ENCODE assay signal across 8 cellular contexts in the genomic region with DNA sequence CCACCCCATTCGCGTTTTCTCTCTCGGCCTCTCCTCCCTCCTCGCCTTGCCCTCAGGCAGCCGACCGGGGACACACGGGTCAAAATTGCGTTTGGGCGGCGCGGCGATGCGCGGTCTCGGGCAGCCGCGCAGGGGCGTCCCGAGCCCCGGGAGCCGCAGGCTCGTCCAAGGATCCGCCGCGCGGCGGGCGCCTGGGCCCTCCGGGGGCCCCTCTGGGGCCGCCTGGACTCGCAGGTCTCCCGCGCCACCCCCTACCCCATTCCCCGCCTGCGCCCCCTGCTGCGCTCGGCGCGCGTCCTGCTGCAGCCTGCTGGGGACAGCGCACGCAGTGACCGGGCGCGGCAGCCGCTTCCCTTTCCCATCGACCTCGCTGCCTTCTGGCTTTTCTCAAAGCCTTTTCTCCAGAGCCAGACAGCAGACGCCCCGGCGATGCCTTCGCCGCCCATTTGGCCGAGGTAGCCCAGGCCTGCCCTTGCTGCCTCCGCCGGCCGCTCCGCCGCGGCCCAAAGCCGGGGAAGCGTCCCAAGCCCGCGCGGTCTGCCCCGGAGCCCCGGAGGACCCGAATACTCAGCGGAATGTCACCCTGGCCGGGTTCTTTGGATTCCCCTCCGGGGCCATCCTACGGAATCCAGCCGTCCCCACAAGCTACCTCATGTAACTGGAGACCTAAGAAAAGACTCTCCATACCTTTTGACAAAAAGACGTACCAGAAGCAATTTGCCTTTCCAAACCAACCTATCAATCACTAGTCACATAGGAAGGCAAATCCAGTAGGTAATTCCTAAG. TPM values are rescaled to one million over a fixed set of nuclear protein-coding genes. Genes with fewer than 3 reads are reported as not detected.
DNase-seq lines count a peak whose midpoint lies in the region; ATAC-seq, FAIRE-seq and TF ChIP-seq lines count a peak whose summit lies in the region.

No MANE protein-coding gene starts in this region.

- intact Hi-C loops in A673 (cut with micrococcal nuclease; ENCODE audit: unreplicated experiment): no loop called here
- intact Hi-C loops in natural killer cell (cut with micrococcal nuclease): no loop called here

- POLR2A ChIA-PET in A673 (lab: Charles Lee; ENCODE audit: low non-redundant PET): no interaction called here

- ATAC-seq in natural killer cell: no peak
- ATAC-seq in GM21619 (IDR thresholded peaks at IDR 0.05; ENCODE audit: unreplicated experiment): no peak

- BruUV-seq in A673 (replicated peaks; lab: Mats Ljungman, UMichigan): no TSS peak

- H3K36me3 Mint-ChIP-seq in endodermal cell (ENCODE audit: low read depth) (no peaks in the 10 kb centered on the region), natural killer cell (peaks cover 22% of the 10 kb centered on the region)

- CTCF ChIA-PET in A673 (lab: Charles Lee): no interaction called here

- H3K4me3 ChIP-seq in A673 (ENCODE audit: low read depth, low read length, poor library complexity, severe bottlenecking) (peak overlapping the region; percentile 52), HUES48 (ENCODE audit: low read depth, low read length) (peak overlapping the region; percentile 56), endodermal cell (ENCODE audit: low read length) (peak overlapping the region; percentile 71)

- H3K27ac ChIP-seq in A673 (ENCODE audit: low read depth, low read length, poor library complexity, severe bottlenecking) (no peak overlapping the region), HUES48 (ENCODE audit: low read depth, low read length) (no peak overlapping the region), endodermal cell (ENCODE audit: low read depth, low read length) (peak overlapping the region; percentile 62)

- H3K9ac ChIP-seq in HUES48 (ENCODE audit: low read depth, low read length): no peak overlapping the region
- H3K9ac ChIP-seq in endodermal cell (ENCODE audit: extremely low read depth, low read length, poor library complexity, severe bottlenecking): no peak overlapping the region

- no peak for TF ChIP-seq POLR2A in H54 (IDR thresholded peaks at IDR 0.05; ENCODE audit: low read depth, low read length)

- H3K9me3 Mint-ChIP-seq in endodermal cell: no peaks in the 10 kb centered on the region
- H3K9me3 Mint-ChIP-seq in natural killer cell: peaks cover 0 to 3% of the 10 kb centered on the region in 2 donors

- TF ChIP-seq CTCF in A673 (conservative IDR thresholded peaks at IDR 0.05; ENCODE audit: low read depth, low read length) (no peak), endodermal cell (conservative IDR thresholded peaks at IDR 0.05) (peak; percentile 19), natural killer cell (IDR thresholded peaks at IDR 0.05) (no peak)

- no peak for FAIRE-seq in H54 (lab: Jason Lieb, UNC)

- DNase-seq in A673 (ENCODE audit: low spot score) (peak; percentile 43), endodermal cell (peak; percentile 86), natural killer cell (no peak), NCI-H1694 (lab: John Stamatoyannopoulos, UW) (no peak), medulla oblongata (ENCODE audit: extremely low spot score) (no peak), H54 (ENCODE audit: insufficient read length, low spot score) (no peak)

- H3K4me3 Mint-ChIP-seq in endodermal cell: peak overlapping the region; percentile 51
- H3K4me3 Mint-ChIP-seq in natural killer cell: peak overlapping the region; percentile 55

- peaks cover 8% of the 10 kb centered on the region for H3K4me1 ChIP-seq in A673 (ENCODE audit: insufficient read depth, low read length, poor library complexity, severe bottlenecking)
- peaks cover 16% of the 10 kb centered on the region; the same call in 1 of the 2 replicates for H3K4me1 ChIP-seq in HUES48 (ENCODE audit: control insufficient read depth, insufficient read depth, low read length)
- no peaks in the 10 kb centered on the region for H3K4me1 ChIP-seq in endodermal cell (ENCODE audit: control insufficient read depth, insufficient read depth, low read length)

- H3K4me1 Mint-ChIP-seq in endodermal cell: peaks cover 10% of the 10 kb centered on the region
- H3K4me1 Mint-ChIP-seq in natural killer cell: peaks cover 0 to 6% of the 10 kb centered on the region in 2 donors

- H3K36me3 ChIP-seq in A673 (ENCODE audit: insufficient read depth, low read length, poor library complexity, severe bottlenecking) (no peaks in the 10 kb centered on the region), HUES48 (ENCODE audit: control insufficient read depth, insufficient read depth, low read length) (no peaks in the 10 kb centered on the region), endodermal cell (ENCODE audit: control insufficient read depth, insufficient read depth, low read length) (no peaks in the 10 kb centered on the region)

- H3K9me3 ChIP-seq in A673 (ENCODE audit: low read depth, low read length, poor library complexity, severe bottlenecking) (no peaks in the 10 kb centered on the region), HUES48 (ENCODE audit: control insufficient read depth, insufficient read depth, low read length) (no peaks in the 10 kb centered on the region), endodermal cell (ENCODE audit: control insufficient read depth, low read length) (no peaks in the 10 kb centered on the region)

- H3K27me3 ChIP-seq in A673 (replicated peaks; ENCODE audit: insufficient read depth, low read depth, low read length, poor library complexity): no peaks in the 10 kb centered on the region
- peaks cover 100% of the 10 kb centered on the region for H3K27me3 ChIP-seq in HUES48 (ENCODE audit: control insufficient read depth, insufficient read depth, low read length)
- H3K27me3 ChIP-seq in endodermal cell (ENCODE audit: control insufficient read depth, insufficient read depth, low read length, poor library complexity, severe bottlenecking): peaks cover 95% of the 10 kb centered on the region

- H3K27ac Mint-ChIP-seq in endodermal cell (no peak overlapping the region), natural killer cell (no peak overlapping the region)

- H3K27me3 Mint-ChIP-seq in endodermal cell (ENCODE audit: insufficient read depth) (peaks cover 96% of the 10 kb centered on the region), natural killer cell (ENCODE audit: low read depth in 2 of 2) (peaks cover 50 to 77% of the 10 kb centered on the region in 2 donors)

- WGBS in endodermal cell (ENCODE audit: insufficient coverage in 1 of 2, insufficient read length in 1 of 2), 2 experiments: 0 to 1% methylated on average over 18 to 74 of the region's 74 CpGs

RNA-seq across cellular contexts. Expression of a gene that starts 16.5 kb away (rescaled TPM):
- total RNA-seq in A673 (2021) (2.6 and 4.6 TPM in 2 replicates), endodermal cell (not detected), natural killer cell (not detected)
- polyA plus RNA-seq in endodermal cell (2013, experiment 1 of 2): 4.3 TPM
- 3.6 TPM for polyA plus RNA-seq in endodermal cell (2013, experiment 2 of 2)

Comparison
In these comparisons a context has a peak if more than half of its experiments do, and no peak if none do; other contexts are left out.
1. DNase-seq: peak in A673 (single experiment) and endodermal cell (single experiment); none in natural killer cell (single experiment), NCI-H1694 (single experiment), medulla oblongata (single experiment) and H54 (single experiment).
2. Peak in every context shown above with its lines, with median percentiles within 50 percentile points of each other: H3K4me3 ChIP-seq.